ENCODE assay signal across 26 cellular contexts in genomic region chr4:92184566-92184965, GRCh38.
"Had no signal": no experiment of that assay in that cellular context is flagged by ENCODE, and none has a peak within 500 bp of the region (broad histone marks: within the 10 kb centered on the region; RNA-seq: fewer than 3 reads in every experiment).

No MANE protein-coding gene starts in this region.

- ATAC-seq: gastrocnemius medialis, natural killer cell had no signal

- H3K4me1 ChIP-seq: adrenal gland, gastrocnemius medialis, left ventricle myocardium inferior, neural progenitor cell, parathyroid adenoma, right atrium auricular region, spleen, tibial nerve had no signal

- H3K4me3 ChIP-seq: adrenal gland, gastrocnemius medialis, left ventricle myocardium inferior, lung, neural progenitor cell, right atrium auricular region, spleen, tibial nerve had no signal

- H3K9me3 ChIP-seq: adrenal gland, gastrocnemius medialis had no signal

- H3K4me2 ChIP-seq: neural progenitor cell had no signal

- H3K9ac ChIP-seq: neural progenitor cell, parathyroid adenoma had no signal

- H2AFZ ChIP-seq: neural progenitor cell, parathyroid adenoma had no signal

- H3K27ac ChIP-seq: adrenal gland, brain microvascular endothelial cell, gastrocnemius medialis, left ventricle myocardium inferior, neural progenitor cell, parathyroid adenoma, right atrium auricular region, spleen, tibial nerve, VCaP had no signal

- DNase-seq: activated CD4-positive, alpha-beta T cell treated with anti-CD3 and anti-CD28 coated beads for 4 hours; activated CD4-positive, alpha-beta T cell treated with anti-CD3 and anti-CD28 coated beads, Interleukin-2, amount 50 U/mL, for 4 hours; activated CD8-positive, alpha-beta memory T cell treated with anti-CD3 and anti-CD28 coated beads for 24 hours; activated effector memory CD4-positive, alpha-beta T cell treated with Interleukin-2 at 50 U/mL for 16 hours; activated naive CD4-positive, alpha-beta T cell treated with Interleukin-2 at 50 U/mL for 16 hours; adrenal gland; aorta; brain microvascular endothelial cell; caudate nucleus; effector memory CD4-positive, alpha-beta T cell; gastrocnemius medialis; glutamatergic neuron; islet precursor cell; left ventricle myocardium inferior; mesendoderm; natural killer cell; occipital lobe; stimulated activated naive CD4-positive, alpha-beta T cell; T-helper 9 cell had no signal

- H3K36me3 ChIP-seq: adrenal gland, brain microvascular endothelial cell, gastrocnemius medialis, left ventricle myocardium inferior, neural progenitor cell, right atrium auricular region, spleen, tibial nerve had no signal

- H3K27me3 ChIP-seq: adrenal gland, brain microvascular endothelial cell, gastrocnemius medialis, neural progenitor cell, right atrium auricular region, spleen, tibial nerve had no signal
